ENCODE assay signal across 23 cellular contexts in genomic region chr10:133353988-133354605, GRCh38. TPM values are rescaled to one million over a fixed set of nuclear protein-coding genes. Genes with fewer than 3 reads are reported as not detected.
"Had no signal": no experiment of that assay in that cellular context is flagged by ENCODE, and none has a peak within 500 bp of the region (broad histone marks: within the 10 kb centered on the region; RNA-seq: fewer than 3 reads in every experiment).

No MANE protein-coding gene starts in this region.

- DNase-seq: activated CD4-positive, alpha-beta T cell treated with anti-CD3 and anti-CD28 coated beads, Interleukin-2, amount 10 ng/mL, durations not matched to agents 24 days and 14 days; activated CD4-positive, CD25-positive, alpha-beta regulatory T cell; activated CD8-positive, alpha-beta T cell treated with anti-CD3 and anti-CD28 coated beads, Interleukin-2, amount 10 ng/mL, durations not matched to agents 7 days and 5 days; activated naive CD4-positive, alpha-beta T cell treated with anti-CD3 and anti-CD28 coated beads for 36 hours; activated T-cell treated with anti-CD3 and anti-CD28 coated beads, Interleukin-2, amount 50 U/mL, for 4 hours; brain microvascular endothelial cell; colonic mucosa; foreskin keratinocyte; naive thymus-derived CD8-positive, alpha-beta T cell; stimulated activated CD4-positive, alpha-beta T cell treated with anti-CD3 and anti-CD28 coated beads, Interleukin-2, amount 100 ng/mL, for 24 hours; stimulated activated naive CD4-positive, alpha-beta T cell treated with Interleukin-2 at 50 U/mL for 16 hours; T-helper 1 cell; T-helper 9 cell; tibial artery had no signal

- ATAC-seq: activated CD8-positive, alpha-beta T cell treated with anti-CD3 and anti-CD28 coated beads, Interleukin-2, amount 10 ng/mL, durations not matched to agents 7 days and 5 days; activated T-cell treated with anti-CD3 and anti-CD28 coated beads, Interleukin-2, amount 50 U/mL, for 4 hours; foreskin keratinocyte; lower lobe of right lung; naive thymus-derived CD8-positive, alpha-beta T cell had no signal

RNA-seq across cellular contexts. Expression of gene PRAP1, which starts 6.9 kb away (rescaled TPM):
- total RNA-seq: activated CD4-positive, alpha-beta T cell treated with anti-CD3 and anti-CD28 coated beads, Interleukin-2, amount 10 ng/mL, durations not matched to agents 24 days and 14 days; activated CD8-positive, alpha-beta T cell treated with anti-CD3 and anti-CD28 coated beads, Interleukin-2, amount 10 ng/mL, durations not matched to agents 7 days and 5 days; activated naive CD4-positive, alpha-beta T cell treated with anti-CD3 and anti-CD28 coated beads for 36 hours; activated T-cell treated with anti-CD3 and anti-CD28 coated beads, Interleukin-2, amount 50 U/mL, for 4 hours; endodermal cell; epithelial cell of proximal tubule; fibroblast of lung; foreskin keratinocyte; lower lobe of right lung; naive thymus-derived CD8-positive, alpha-beta T cell; osteocyte; right atrium auricular region; skeletal muscle tissue; urinary bladder had no signal

RNA-seq across cellular contexts. Expression of gene CALY, which starts 17.4 kb away (rescaled TPM):
- total RNA-seq: activated CD4-positive, alpha-beta T cell treated with anti-CD3 and anti-CD28 coated beads, Interleukin-2, amount 10 ng/mL, durations not matched to agents 24 days and 14 days; activated CD8-positive, alpha-beta T cell treated with anti-CD3 and anti-CD28 coated beads, Interleukin-2, amount 10 ng/mL, durations not matched to agents 7 days and 5 days; activated naive CD4-positive, alpha-beta T cell treated with anti-CD3 and anti-CD28 coated beads for 36 hours; activated T-cell treated with anti-CD3 and anti-CD28 coated beads, Interleukin-2, amount 50 U/mL, for 4 hours; fibroblast of lung; foreskin keratinocyte; lower lobe of right lung; mesenteric fat pad; skeletal muscle tissue had no signal
